In the genomic region with DNA sequence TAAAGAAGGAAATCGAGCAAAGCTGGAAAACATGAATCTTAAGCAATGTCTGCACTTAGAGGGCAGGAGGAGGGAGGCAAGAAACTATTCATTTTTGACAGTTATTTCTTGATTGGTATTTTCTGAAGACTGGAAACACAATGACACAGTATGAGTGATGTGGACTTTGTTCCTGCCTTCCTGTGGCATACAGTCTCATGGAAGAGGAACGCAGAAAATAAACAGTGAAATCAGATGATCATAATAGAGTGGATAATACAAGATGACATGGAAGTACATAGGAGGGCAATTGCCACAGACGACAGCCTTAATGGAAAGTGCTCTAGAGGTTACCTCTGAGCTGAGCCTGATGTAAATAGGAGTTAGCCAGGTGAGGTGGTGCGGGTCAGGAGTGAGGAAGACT, we compare ENCODE assay signal across 1 cellular context.
A peak's percentile ranks its signal among the peaks of the same experiment; 100 is the strongest.
TF ChIP-seq lines count a peak whose summit lies in the region.

No MANE protein-coding gene starts in this region.

TF ChIP-seq in HepG2, 621 proteins besides CTCF, POLR2A, EP300 and RAD21 (continued from another document and continues in another):
- TF ChIP-seq, protein P1, sequence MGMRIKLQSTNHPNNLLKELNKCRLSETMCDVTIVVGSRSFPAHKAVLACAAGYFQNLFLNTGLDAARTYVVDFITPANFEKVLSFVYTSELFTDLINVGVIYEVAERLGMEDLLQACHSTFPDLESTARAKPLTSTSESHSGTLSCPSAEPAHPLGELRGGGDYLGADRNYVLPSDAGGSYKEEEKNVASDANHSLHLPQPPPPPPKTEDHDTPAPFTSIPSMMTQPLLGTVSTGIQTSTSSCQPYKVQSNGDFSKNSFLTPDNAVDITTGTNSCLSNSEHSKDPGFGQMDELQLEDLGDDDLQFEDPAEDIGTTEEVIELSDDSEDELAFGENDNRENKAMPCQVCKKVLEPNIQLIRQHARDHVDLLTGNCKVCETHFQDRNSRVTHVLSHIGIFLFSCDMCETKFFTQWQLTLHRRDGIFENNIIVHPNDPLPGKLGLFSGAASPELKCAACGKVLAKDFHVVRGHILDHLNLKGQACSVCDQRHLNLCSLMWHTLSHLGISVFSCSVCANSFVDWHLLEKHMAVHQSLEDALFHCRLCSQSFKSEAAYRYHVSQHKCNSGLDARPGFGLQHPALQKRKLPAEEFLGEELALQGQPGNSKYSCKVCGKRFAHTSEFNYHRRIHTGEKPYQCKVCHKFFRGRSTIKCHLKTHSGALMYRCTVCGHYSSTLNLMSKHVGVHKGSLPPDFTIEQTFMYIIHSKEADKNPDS (CRISPR knock-in tag; IDR thresholded peaks at IDR 0.05) = no peak
- TF ChIP-seq ZNF468 (CRISPR knock-in tag; IDR thresholded peaks at IDR 0.05) (no peak), NBN (conservative IDR thresholded peaks at IDR 0.05) (no peak), IRF2 (CRISPR knock-in tag; IDR thresholded peaks at IDR 0.05) (peak; percentile 57; the same call in 1 of the 2 replicates), ZNF615 (CRISPR knock-in tag; IDR thresholded peaks at IDR 0.05; ENCODE audit: borderline replicate concordance) (no peak), ZNF790 (CRISPR knock-in tag; IDR thresholded peaks at IDR 0.05; ENCODE audit: borderline replicate concordance) (no peak), ZNF878 (CRISPR knock-in tag; IDR thresholded peaks at IDR 0.05) (no peak), SMAD3 (CRISPR knock-in tag; IDR thresholded peaks at IDR 0.05) (0 out of 2 replicates have a peak, but pooled peaks have one; percentile 42), CBFB (CRISPR knock-in tag; IDR thresholded peaks at IDR 0.05) (no peak), PRPF4 (IDR thresholded peaks at IDR 0.05; ENCODE audit: low read depth, low read length, poor library complexity, severe bottlenecking) (no peak), ELF1 (CRISPR knock-in tag; IDR thresholded peaks at IDR 0.05) (no peak), ZNF569 (CRISPR knock-in tag; IDR thresholded peaks at IDR 0.05; ENCODE audit: borderline replicate concordance) (no peak), KDM3A (CRISPR knock-in tag; IDR thresholded peaks at IDR 0.05; ENCODE audit: low read depth) (no peak), ZNF7 (CRISPR knock-in tag; IDR thresholded peaks at IDR 0.05) (no peak), TOE1 (CRISPR knock-in tag; IDR thresholded peaks at IDR 0.05) (no peak), ZNF598 (CRISPR knock-in tag; IDR thresholded peaks at IDR 0.05; ENCODE audit: borderline replicate concordance) (no peak), ATM (IDR thresholded peaks at IDR 0.05; ENCODE audit: borderline replicate concordance) (no peak), KLF6 (CRISPR knock-in tag; IDR thresholded peaks at IDR 0.05) (no peak), JUN (CRISPR knock-in tag; IDR thresholded peaks at IDR 0.05) (peak; percentile 89), ZNF264 (CRISPR knock-in tag; IDR thresholded peaks at IDR 0.05) (0 out of 2 replicates have a peak, but pooled peaks have one; percentile 40), TGIF2 (CRISPR knock-in tag; IDR thresholded peaks at IDR 0.05) (no peak), PHB2 (IDR thresholded peaks at IDR 0.05; ENCODE audit: partially characterized antibody) (no peak), ZBTB1 (CRISPR knock-in tag; IDR thresholded peaks at IDR 0.05; ENCODE audit: borderline replicate concordance) (no peak), SRF (IDR thresholded peaks at IDR 0.05; ENCODE audit: low read depth, low read length) (no peak), KAT8 (CRISPR knock-in tag; IDR thresholded peaks at IDR 0.05) (peak; percentile 55)
- TF ChIP-seq, protein P2, sequence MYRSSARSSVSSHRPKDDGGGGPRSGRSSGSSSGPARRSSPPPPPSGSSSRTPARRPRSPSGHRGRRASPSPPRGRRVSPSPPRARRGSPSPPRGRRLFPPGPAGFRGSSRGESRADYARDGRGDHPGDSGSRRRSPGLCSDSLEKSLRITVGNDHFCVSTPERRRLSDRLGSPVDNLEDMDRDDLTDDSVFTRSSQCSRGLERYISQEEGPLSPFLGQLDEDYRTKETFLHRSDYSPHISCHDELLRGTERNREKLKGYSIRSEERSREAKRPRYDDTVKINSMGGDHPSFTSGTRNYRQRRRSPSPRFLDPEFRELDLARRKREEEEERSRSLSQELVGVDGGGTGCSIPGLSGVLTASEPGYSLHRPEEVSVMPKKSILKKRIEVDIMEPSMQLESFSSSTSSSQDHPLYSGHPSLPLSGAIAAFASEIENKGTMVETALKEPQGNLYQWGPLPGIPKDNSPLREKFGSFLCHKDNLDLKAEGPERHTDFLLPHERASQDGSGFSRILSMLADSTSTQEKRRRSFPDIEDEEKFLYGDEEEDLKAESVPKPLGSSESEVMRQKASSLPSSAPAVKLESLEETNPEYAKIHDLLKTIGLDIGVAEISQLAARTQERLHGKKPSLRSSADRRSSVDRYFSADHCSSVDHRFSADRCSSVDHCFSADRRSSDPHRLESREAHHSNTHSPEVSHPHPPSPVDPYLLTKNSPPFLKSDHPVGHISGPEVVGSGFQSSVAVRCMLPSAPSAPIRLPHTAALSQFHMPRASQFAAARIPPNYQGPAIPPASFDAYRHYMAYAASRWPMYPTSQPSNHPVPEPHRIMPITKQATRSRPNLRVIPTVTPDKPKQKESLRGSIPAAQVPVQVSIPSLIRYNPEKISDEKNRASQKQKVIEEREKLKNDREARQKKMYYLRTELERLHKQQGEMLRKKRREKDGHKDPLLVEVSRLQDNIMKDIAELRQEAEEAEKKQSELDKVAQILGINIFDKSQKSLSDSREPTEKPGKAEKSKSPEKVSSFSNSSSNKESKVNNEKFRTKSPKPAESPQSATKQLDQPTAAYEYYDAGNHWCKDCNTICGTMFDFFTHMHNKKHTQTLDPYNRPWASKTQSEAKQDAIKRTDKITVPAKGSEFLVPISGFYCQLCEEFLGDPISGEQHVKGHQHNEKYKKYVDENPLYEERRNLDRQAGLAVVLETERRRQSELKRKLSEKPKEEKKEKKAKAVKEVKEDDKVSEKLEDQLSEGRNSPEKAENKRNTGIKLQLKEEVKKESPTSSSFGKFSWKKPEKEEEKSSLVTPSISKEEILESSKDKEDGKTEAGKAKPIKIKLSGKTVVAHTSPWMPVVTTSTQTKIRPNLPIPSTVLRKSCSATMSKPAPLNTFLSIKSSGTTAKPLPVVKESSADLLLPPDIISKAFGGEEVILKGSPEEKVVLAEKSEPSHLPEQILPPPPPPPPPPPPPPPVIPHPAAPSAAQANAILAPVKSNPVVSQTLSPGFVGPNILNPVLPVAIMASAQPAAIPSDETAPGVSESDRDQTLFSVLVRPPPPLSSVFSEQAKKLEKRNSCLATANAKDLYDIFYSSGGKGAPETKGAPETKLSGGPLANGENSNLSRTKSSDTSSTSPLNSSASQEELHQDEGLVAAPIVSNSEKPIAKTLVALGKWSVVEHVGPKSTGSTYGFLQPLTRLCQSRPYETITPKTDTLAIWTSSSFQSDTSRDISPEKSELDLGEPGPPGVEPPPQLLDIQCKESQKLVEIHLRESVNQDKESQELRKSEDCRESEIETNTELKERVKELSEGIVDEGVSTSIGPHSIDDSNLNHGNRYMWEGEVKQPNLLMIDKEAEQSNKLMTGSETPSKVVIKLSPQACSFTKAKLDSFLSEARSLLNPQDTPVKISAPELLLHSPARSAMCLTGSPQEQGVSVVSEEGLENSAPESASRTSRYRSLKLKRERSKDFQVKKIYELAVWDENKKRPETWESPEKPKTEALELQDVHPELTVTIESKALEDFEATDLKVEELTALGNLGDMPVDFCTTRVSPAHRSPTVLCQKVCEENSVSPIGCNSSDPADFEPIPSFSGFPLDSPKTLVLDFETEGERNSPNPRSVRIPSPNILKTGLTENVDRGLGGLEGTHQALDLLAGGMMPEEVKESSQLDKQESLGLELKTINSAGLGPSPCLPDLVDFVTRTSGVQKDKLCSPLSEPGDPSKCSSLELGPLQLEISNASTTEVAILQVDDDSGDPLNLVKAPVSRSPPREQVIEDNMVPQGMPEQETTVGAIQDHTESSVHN (CRISPR knock-in tag; IDR thresholded peaks at IDR 0.05) = no peak
- TF ChIP-seq, protein P3, sequence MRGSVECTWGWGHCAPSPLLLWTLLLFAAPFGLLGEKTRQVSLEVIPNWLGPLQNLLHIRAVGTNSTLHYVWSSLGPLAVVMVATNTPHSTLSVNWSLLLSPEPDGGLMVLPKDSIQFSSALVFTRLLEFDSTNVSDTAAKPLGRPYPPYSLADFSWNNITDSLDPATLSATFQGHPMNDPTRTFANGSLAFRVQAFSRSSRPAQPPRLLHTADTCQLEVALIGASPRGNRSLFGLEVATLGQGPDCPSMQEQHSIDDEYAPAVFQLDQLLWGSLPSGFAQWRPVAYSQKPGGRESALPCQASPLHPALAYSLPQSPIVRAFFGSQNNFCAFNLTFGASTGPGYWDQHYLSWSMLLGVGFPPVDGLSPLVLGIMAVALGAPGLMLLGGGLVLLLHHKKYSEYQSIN (CRISPR knock-in tag; IDR thresholded peaks at IDR 0.05; ENCODE audit: borderline replicate concordance) = no peak
- TF ChIP-seq, protein P4, sequence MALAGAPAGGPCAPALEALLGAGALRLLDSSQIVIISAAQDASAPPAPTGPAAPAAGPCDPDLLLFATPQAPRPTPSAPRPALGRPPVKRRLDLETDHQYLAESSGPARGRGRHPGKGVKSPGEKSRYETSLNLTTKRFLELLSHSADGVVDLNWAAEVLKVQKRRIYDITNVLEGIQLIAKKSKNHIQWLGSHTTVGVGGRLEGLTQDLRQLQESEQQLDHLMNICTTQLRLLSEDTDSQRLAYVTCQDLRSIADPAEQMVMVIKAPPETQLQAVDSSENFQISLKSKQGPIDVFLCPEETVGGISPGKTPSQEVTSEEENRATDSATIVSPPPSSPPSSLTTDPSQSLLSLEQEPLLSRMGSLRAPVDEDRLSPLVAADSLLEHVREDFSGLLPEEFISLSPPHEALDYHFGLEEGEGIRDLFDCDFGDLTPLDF (CRISPR knock-in tag; IDR thresholded peaks at IDR 0.05) = no peak
- TF ChIP-seq, protein P5, sequence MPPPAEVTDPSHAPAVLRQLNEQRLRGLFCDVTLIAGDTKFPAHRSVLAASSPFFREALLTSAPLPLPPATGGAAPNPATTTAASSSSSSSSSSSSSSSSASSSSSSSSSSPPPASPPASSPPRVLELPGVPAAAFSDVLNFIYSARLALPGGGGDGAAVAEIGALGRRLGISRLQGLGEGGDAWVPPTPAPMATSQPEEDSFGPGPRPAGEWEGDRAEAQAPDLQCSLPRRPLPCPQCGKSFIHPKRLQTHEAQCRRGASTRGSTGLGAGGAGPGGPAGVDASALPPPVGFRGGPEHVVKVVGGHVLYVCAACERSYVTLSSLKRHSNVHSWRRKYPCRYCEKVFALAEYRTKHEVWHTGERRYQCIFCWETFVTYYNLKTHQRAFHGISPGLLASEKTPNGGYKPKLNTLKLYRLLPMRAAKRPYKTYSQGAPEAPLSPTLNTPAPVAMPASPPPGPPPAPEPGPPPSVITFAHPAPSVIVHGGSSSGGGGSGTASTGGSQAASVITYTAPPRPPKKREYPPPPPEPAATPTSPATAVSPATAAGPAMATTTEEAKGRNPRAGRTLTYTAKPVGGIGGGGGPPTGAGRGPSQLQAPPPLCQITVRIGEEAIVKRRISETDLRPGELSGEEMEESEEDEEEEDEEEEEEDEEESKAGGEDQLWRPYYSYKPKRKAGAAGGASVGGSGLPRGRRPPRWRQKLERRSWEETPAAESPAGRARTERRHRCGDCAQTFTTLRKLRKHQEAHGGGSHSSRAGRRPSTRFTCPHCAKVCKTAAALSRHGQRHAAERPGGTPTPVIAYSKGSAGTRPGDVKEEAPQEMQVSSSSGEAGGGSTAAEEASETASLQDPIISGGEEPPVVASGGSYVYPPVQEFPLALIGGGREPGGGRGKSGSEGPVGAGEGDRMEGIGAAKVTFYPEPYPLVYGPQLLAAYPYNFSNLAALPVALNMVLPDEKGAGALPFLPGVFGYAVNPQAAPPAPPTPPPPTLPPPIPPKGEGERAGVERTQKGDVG (CRISPR knock-in tag; IDR thresholded peaks at IDR 0.05; ENCODE audit: borderline replicate concordance) = no peak
- TF ChIP-seq, protein P6, sequence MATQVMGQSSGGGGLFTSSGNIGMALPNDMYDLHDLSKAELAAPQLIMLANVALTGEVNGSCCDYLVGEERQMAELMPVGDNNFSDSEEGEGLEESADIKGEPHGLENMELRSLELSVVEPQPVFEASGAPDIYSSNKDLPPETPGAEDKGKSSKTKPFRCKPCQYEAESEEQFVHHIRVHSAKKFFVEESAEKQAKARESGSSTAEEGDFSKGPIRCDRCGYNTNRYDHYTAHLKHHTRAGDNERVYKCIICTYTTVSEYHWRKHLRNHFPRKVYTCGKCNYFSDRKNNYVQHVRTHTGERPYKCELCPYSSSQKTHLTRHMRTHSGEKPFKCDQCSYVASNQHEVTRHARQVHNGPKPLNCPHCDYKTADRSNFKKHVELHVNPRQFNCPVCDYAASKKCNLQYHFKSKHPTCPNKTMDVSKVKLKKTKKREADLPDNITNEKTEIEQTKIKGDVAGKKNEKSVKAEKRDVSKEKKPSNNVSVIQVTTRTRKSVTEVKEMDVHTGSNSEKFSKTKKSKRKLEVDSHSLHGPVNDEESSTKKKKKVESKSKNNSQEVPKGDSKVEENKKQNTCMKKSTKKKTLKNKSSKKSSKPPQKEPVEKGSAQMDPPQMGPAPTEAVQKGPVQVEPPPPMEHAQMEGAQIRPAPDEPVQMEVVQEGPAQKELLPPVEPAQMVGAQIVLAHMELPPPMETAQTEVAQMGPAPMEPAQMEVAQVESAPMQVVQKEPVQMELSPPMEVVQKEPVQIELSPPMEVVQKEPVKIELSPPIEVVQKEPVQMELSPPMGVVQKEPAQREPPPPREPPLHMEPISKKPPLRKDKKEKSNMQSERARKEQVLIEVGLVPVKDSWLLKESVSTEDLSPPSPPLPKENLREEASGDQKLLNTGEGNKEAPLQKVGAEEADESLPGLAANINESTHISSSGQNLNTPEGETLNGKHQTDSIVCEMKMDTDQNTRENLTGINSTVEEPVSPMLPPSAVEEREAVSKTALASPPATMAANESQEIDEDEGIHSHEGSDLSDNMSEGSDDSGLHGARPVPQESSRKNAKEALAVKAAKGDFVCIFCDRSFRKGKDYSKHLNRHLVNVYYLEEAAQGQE (IDR thresholded peaks at IDR 0.05; ENCODE audit: borderline replicate concordance in 1 of 2, low read depth in 1 of 2, low read length in 2 of 2) = no peak
- TF ChIP-seq, protein P7, sequence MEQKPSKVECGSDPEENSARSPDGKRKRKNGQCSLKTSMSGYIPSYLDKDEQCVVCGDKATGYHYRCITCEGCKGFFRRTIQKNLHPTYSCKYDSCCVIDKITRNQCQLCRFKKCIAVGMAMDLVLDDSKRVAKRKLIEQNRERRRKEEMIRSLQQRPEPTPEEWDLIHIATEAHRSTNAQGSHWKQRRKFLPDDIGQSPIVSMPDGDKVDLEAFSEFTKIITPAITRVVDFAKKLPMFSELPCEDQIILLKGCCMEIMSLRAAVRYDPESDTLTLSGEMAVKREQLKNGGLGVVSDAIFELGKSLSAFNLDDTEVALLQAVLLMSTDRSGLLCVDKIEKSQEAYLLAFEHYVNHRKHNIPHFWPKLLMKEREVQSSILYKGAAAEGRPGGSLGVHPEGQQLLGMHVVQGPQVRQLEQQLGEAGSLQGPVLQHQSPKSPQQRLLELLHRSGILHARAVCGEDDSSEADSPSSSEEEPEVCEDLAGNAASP (CRISPR knock-in tag; IDR thresholded peaks at IDR 0.05; ENCODE audit: borderline replicate concordance) = peak; percentile 37; the same call in 1 of the 2 replicates
